9 cellular contexts compared by ENCODE assay signal in the genomic region with DNA sequence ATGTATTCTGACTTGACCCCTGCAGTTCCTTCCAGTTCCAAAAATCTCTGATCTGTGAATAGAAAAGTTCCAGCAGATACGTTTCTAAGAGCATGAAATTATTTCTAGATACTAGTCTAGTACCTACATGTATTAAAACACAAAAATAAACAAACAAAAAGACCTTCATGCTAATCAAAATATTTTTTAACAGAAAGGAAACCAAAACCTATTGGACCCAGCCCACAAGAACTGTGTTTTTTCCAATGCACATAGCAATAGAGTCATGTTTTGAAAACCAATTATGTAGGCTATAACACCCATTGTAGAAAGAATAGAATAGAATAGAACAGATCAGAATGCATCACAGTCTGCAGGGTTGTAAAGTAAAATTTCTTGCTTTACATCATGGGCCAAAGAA.
DNase-seq lines count a peak whose midpoint lies in the region; ATAC-seq and TF ChIP-seq lines count a peak whose summit lies in the region.
"Had no signal": no experiment of that assay in that cellular context is flagged by ENCODE, and none has a peak within 500 bp of the region (broad histone marks: within the 10 kb centered on the region; RNA-seq: fewer than 3 reads in every experiment).

No MANE protein-coding gene starts in this region.

- in situ Hi-C loops in brain microvascular endothelial cell (cut with HindIII; ENCODE audit: low pct_ligation_motif_present, low sequenced_read_pairs) = no loop called here

- H3K36me3 Mint-ChIP-seq in CD4-positive, alpha-beta T cell (ENCODE audit: low read depth) = peaks cover 5% of the 10 kb centered on the region
- peaks cover 9% of the 10 kb centered on the region for H3K36me3 Mint-ChIP-seq in activated naive CD8-positive, alpha-beta T cell treated with anti-CD3 and anti-CD28 coated beads for 36 hours
- peaks cover 8% of the 10 kb centered on the region for H3K36me3 Mint-ChIP-seq in natural killer cell treated with Interleukin-12 subunit alpha and Interleukin-12 subunit beta and Interleukin-15 and Interleukin-18, amount 100 ng/mL, for 72 hours

- peak overlapping the region; percentile 84 for H3K4me2 ChIP-seq in KMS-11

- CTCF ChIA-PET in CD4-positive, alpha-beta T cell (lab: Charles Lee) = interaction anchor here (0.6 to 6.3 kb wide), 26 partner anchors 8 to 747 kb away, joined by 3 to 65 read pairs (median 3); a partner anchor contains a TSS

- H4K20me1 ChIP-seq in KMS-11 (ENCODE audit: insufficient read depth) = no peaks in the 10 kb centered on the region

- peaks cover 54% of the 10 kb centered on the region for H3K4me1 Mint-ChIP-seq in CD4-positive, alpha-beta T cell (ENCODE audit: low read depth)
- H3K4me1 Mint-ChIP-seq in activated naive CD8-positive, alpha-beta T cell treated with anti-CD3 and anti-CD28 coated beads for 36 hours = peaks cover 57% of the 10 kb centered on the region
- peaks cover 54 to 69% of the 10 kb centered on the region in 2 donors for H3K4me1 Mint-ChIP-seq in natural killer cell treated with Interleukin-12 subunit alpha and Interleukin-12 subunit beta and Interleukin-15 and Interleukin-18, amount 100 ng/mL, for 72 hours (ENCODE audit: low read depth in 2 of 2)

- H3K4me3 Mint-ChIP-seq in CD4-positive, alpha-beta T cell = peak overlapping the region; percentile 75
- peak overlapping the region; percentile 8 for H3K4me3 Mint-ChIP-seq in activated naive CD8-positive, alpha-beta T cell treated with anti-CD3 and anti-CD28 coated beads for 36 hours
- H3K4me3 Mint-ChIP-seq in natural killer cell treated with Interleukin-12 subunit alpha and Interleukin-12 subunit beta and Interleukin-15 and Interleukin-18, amount 100 ng/mL, for 72 hours = peak overlapping the region; percentile 75

- H2AFZ ChIP-seq in KMS-11 (ENCODE audit: low read depth) = peak overlapping the region; percentile 77; the same call in 1 of the 2 replicates

- peaks cover 65% of the 10 kb centered on the region for H3K4me1 ChIP-seq in KMS-11 (ENCODE audit: low read depth, poor library complexity, severe bottlenecking)

- H3K36me3 ChIP-seq in KMS-11 (ENCODE audit: insufficient read depth) (no peaks in the 10 kb centered on the region), brain microvascular endothelial cell (replicated peaks) (no peaks in the 10 kb centered on the region)
- H3K36me3 ChIP-seq: adrenal gland had no signal

- DNase-seq in CD4-positive, alpha-beta T cell = no peak
- no peak for DNase-seq in activated naive CD8-positive, alpha-beta T cell treated with anti-CD3 and anti-CD28 coated beads for 36 hours
- no peak for DNase-seq in natural killer cell treated with Interleukin-12 subunit alpha and Interleukin-12 subunit beta and Interleukin-15 and Interleukin-18, amount 100 ng/mL, for 72 hours (ENCODE audit: low spot score)
- no peak for DNase-seq in kidney tubule cell (ENCODE audit: low spot score)
- no peak for DNase-seq in brain microvascular endothelial cell
- DNase-seq in T-helper 9 cell = no peak

- no peak for TF ChIP-seq CTCF in CD4-positive, alpha-beta T cell (IDR thresholded peaks at IDR 0.05)
- TF ChIP-seq CTCF in KMS-11 (conservative IDR thresholded peaks at IDR 0.05; ENCODE audit: low read depth, low read length) = no peak
- no peak for TF ChIP-seq CTCF in brain microvascular endothelial cell (IDR thresholded peaks at IDR 0.05; ENCODE audit: low read depth, low read length, missing control alignments)

- 0 out of 2 replicates have a peak overlapping the region, but pooled peaks have one; percentile 10 for H3K9ac ChIP-seq in KMS-11

- H3K27ac Mint-ChIP-seq in CD4-positive, alpha-beta T cell = peak overlapping the region; percentile 88
- peak overlapping the region; percentile 85 for H3K27ac Mint-ChIP-seq in activated naive CD8-positive, alpha-beta T cell treated with anti-CD3 and anti-CD28 coated beads for 36 hours
- H3K27ac Mint-ChIP-seq in natural killer cell treated with Interleukin-12 subunit alpha and Interleukin-12 subunit beta and Interleukin-15 and Interleukin-18, amount 100 ng/mL, for 72 hours = peak overlapping the region; percentile 74 to 98

- peak overlapping the region; percentile 67 for H3K27ac ChIP-seq in CD4-positive, alpha-beta T cell (ENCODE audit: low read depth, low read length)
- H3K27ac ChIP-seq in KMS-11 (peak overlapping the region; percentile 49), brain microvascular endothelial cell (no peak overlapping the region)
- H3K27ac ChIP-seq: adrenal gland had no signal

- no peak overlapping the region for H3K4me3 ChIP-seq in KMS-11 (IDR thresholded peaks at IDR 0.05; ENCODE audit: insufficient read depth, low read depth, low read length)
- H3K4me3 ChIP-seq in brain microvascular endothelial cell (ENCODE audit: low read depth, low read length) = no peak overlapping the region

- no peaks in the 10 kb centered on the region for H3K9me3 ChIP-seq in CD4-positive, alpha-beta T cell (ENCODE audit: control insufficient read depth, low read length)
- H3K9me3 ChIP-seq: adrenal gland had no signal

- H3K79me2 ChIP-seq in KMS-11 (ENCODE audit: insufficient read depth, low read depth) = no peaks in the 10 kb centered on the region

- no peaks in the 10 kb centered on the region for H3K27me3 Mint-ChIP-seq in CD4-positive, alpha-beta T cell
- no peaks in the 10 kb centered on the region for H3K27me3 Mint-ChIP-seq in activated naive CD8-positive, alpha-beta T cell treated with anti-CD3 and anti-CD28 coated beads for 36 hours
- no peaks in the 10 kb centered on the region for H3K27me3 Mint-ChIP-seq in natural killer cell treated with Interleukin-12 subunit alpha and Interleukin-12 subunit beta and Interleukin-15 and Interleukin-18, amount 100 ng/mL, for 72 hours

- POLR2A ChIA-PET in CD4-positive, alpha-beta T cell (lab: Charles Lee) = interaction anchor here (0.6 to 2.6 kb wide), 21 partner anchors 8 to 296 kb away, joined by 3 to 66 read pairs (median 5); a partner anchor contains a TSS

- H3K27me3 ChIP-seq in CD4-positive, alpha-beta T cell (ENCODE audit: control insufficient read depth, insufficient read depth, low read length) = no peaks in the 10 kb centered on the region
- H3K27me3 ChIP-seq in KMS-11 (ENCODE audit: insufficient read depth, low read depth) (no peaks in the 10 kb centered on the region), brain microvascular endothelial cell (replicated peaks) (no peaks in the 10 kb centered on the region)
- H3K27me3 ChIP-seq: adrenal gland had no signal

- peaks cover 3% of the 10 kb centered on the region for H3K9me3 Mint-ChIP-seq in CD4-positive, alpha-beta T cell
- H3K9me3 Mint-ChIP-seq in activated naive CD8-positive, alpha-beta T cell treated with anti-CD3 and anti-CD28 coated beads for 36 hours = peaks cover 6% of the 10 kb centered on the region
- peaks cover 3% of the 10 kb centered on the region for H3K9me3 Mint-ChIP-seq in natural killer cell treated with Interleukin-12 subunit alpha and Interleukin-12 subunit beta and Interleukin-15 and Interleukin-18, amount 100 ng/mL, for 72 hours

- intact Hi-C loops in CD4-positive, alpha-beta T cell (cut with DNase I, micrococcal nuclease) = loop anchor here (1.0 to 10.0 kb wide), 6 partner anchors 8 to 696 kb away; a partner anchor contains a TSS

- ATAC-seq in CD4-positive, alpha-beta T cell (ENCODE audit: poor library complexity) = peak; percentile 12
- no peak for ATAC-seq in natural killer cell treated with Interleukin-12 subunit alpha and Interleukin-12 subunit beta and Interleukin-15 and Interleukin-18, amount 100 ng/mL, for 72 hours
- no peak for ATAC-seq in GM18858 (IDR thresholded peaks at IDR 0.05; ENCODE audit: unreplicated experiment)

Comparison
In these comparisons a context has a peak if more than half of its experiments do, and no peak if none do; other contexts are left out.
1. H3K4me3 Mint-ChIP-seq: peak in every context shown above with its lines; median percentile 75 in CD4-positive, alpha-beta T cell; 75 in natural killer cell treated with Interleukin-12 subunit alpha and Interleukin-12 subunit beta and Interleukin-15 and Interleukin-18, amount 100 ng/mL, for 72 hours; 8 in activated naive CD8-positive, alpha-beta T cell treated with anti-CD3 and anti-CD28 coated beads for 36 hours.